ENCODE assay signal across 1 cellular context in genomic region chr1:53069663-53070327, GRCh38.
TF ChIP-seq lines count a peak whose summit lies in the region.

No MANE protein-coding gene starts in this region.

TF ChIP-seq in H1, 55 proteins besides CTCF, POLR2A, EP300 and RAD21 (continued from another document):
- TF ChIP-seq CHD7 (IDR thresholded peaks at IDR 0.05; ENCODE audit: insufficient replicate concordance, low read length): no peak
- TF ChIP-seq ATF2 (IDR thresholded peaks at IDR 0.05; ENCODE audit: low read length): no peak
- TF ChIP-seq KDM1A (IDR thresholded peaks at IDR 0.05; ENCODE audit: borderline replicate concordance, low read length): no peak
- no peak for TF ChIP-seq BRCA1 (IDR thresholded peaks at IDR 0.05; ENCODE audit: low read depth, low read length)
- no peak for TF ChIP-seq SP1 (IDR thresholded peaks at IDR 0.05; ENCODE audit: low read depth, low read length)
- no peak for TF ChIP-seq CBX5 (IDR thresholded peaks at IDR 0.05; ENCODE audit: low read depth, low read length)
- TF ChIP-seq TAF7 (optimal IDR thresholded peaks at IDR 0.05; ENCODE audit: borderline replicate concordance, low read depth, low read length): no peak
- no peak for TF ChIP-seq BCL11A (IDR thresholded peaks at IDR 0.05; ENCODE audit: low read depth in 2 of 2, low read length in 2 of 2)
- no peak for TF ChIP-seq SP4 (IDR thresholded peaks at IDR 0.05; ENCODE audit: low read length)
- no peak for TF ChIP-seq SIN3A (conservative IDR thresholded peaks at IDR 0.05 in 1 of 2, IDR thresholded peaks at IDR 0.05 in 1 of 2; ENCODE audit: low read depth in 1 of 2, low read length in 2 of 2)
- TF ChIP-seq EZH2 (IDR thresholded peaks at IDR 0.05; ENCODE audit: low read depth, low read length, severe bottlenecking): no peak
- no peak for TF ChIP-seq HDAC6 (IDR thresholded peaks at IDR 0.05; ENCODE audit: low read depth, low read length)
